In genomic region chr4:120921456-120922389, GRCh38 we compare ENCODE assay signal across 8 cellular contexts. TPM values are rescaled to one million over a fixed set of nuclear protein-coding genes. Genes with fewer than 3 reads are reported as not detected.
DNase-seq lines count a peak whose midpoint lies in the region; ATAC-seq, FAIRE-seq and TF ChIP-seq lines count a peak whose summit lies in the region.

No MANE protein-coding gene starts in this region.

- H3K9me3 Mint-ChIP-seq in natural killer cell, result no peaks in the 10 kb centered on the region

- POLR2A ChIA-PET in GM10248 (lab: Yijun Ruan, JAX), result no interaction called here

- intact Hi-C loops in natural killer cell (cut with micrococcal nuclease), result no loop called here

- FAIRE-seq in frontal cortex (lab: Jason Lieb, UNC), result no peak

- DNase-seq in GM10248 (ENCODE audit: extremely low spot score) (peak; percentile 17), NCI-H774 (lab: John Stamatoyannopoulos, UW) (peak; percentile 12), frontal cortex (ENCODE audit: low spot score in 2 of 2) (peak; percentile 29 to 59), natural killer cell (no peak), stromal cell of bone marrow (ENCODE audit: low read depth) (peak; percentile 38), GM19238 (ENCODE audit: insufficient read length, low spot score) (no peak), HuH-7 (ENCODE audit: low spot score) (no peak)
- peak; percentile 53 for DNase-seq in activated naive CD4-positive, alpha-beta T cell treated with anti-CD3 and anti-CD28 coated beads, Interleukin-2, amount 50 U/mL, for 16 hours

- peaks cover 23 to 45% of the 10 kb centered on the region in 2 donors for H3K27me3 Mint-ChIP-seq in natural killer cell (ENCODE audit: low read depth in 2 of 2)

- no peak overlapping the region for H3K27ac Mint-ChIP-seq in natural killer cell

- ATAC-seq in natural killer cell, result peak in 1 of 3 donors; percentile 20

- CTCF ChIA-PET in GM10248 (lab: Yijun Ruan, JAX), result no interaction called here

- peak overlapping the region; percentile 85 for H3K4me3 Mint-ChIP-seq in natural killer cell

- TF ChIP-seq CTCF in GM10248 (IDR thresholded peaks at IDR 0.05; ENCODE audit: control extremely low read depth, extremely low read depth, low read depth, missing control alignments) (no peak), natural killer cell (IDR thresholded peaks at IDR 0.05) (no peak)

- H3K4me1 Mint-ChIP-seq in natural killer cell, result peaks cover 7 to 8% of the 10 kb centered on the region in 2 donors

- H3K36me3 Mint-ChIP-seq in natural killer cell, result peaks cover 7% of the 10 kb centered on the region

RNA-seq across cellular contexts. Expression of gene PRDM5, which starts 0.8 kb away (rescaled TPM):
- 14.7 TPM for total RNA-seq in frontal cortex
- not detected for total RNA-seq in natural killer cell

Comparison
In these comparisons a context has a peak if more than half of its experiments do, and no peak if none do; other contexts are left out.
1. DNase-seq: peak in GM10248 (single experiment), NCI-H774 (single experiment), activated naive CD4-positive, alpha-beta T cell treated with anti-CD3 and anti-CD28 coated beads, Interleukin-2, amount 50 U/mL, for 16 hours (single experiment), frontal cortex (2 of 2) and stromal cell of bone marrow (single experiment); none in natural killer cell (single experiment), GM19238 (single experiment) and HuH-7 (single experiment).
2. RNA of gene PRDM5, which starts 0.8 kb away (total RNA-seq): 14.7 TPM in frontal cortex (single experiment); not detected in natural killer cell; every median in the first group is over 10 times any median in the second.